ENCODE assay signal across 1 cellular context in the genomic region with DNA sequence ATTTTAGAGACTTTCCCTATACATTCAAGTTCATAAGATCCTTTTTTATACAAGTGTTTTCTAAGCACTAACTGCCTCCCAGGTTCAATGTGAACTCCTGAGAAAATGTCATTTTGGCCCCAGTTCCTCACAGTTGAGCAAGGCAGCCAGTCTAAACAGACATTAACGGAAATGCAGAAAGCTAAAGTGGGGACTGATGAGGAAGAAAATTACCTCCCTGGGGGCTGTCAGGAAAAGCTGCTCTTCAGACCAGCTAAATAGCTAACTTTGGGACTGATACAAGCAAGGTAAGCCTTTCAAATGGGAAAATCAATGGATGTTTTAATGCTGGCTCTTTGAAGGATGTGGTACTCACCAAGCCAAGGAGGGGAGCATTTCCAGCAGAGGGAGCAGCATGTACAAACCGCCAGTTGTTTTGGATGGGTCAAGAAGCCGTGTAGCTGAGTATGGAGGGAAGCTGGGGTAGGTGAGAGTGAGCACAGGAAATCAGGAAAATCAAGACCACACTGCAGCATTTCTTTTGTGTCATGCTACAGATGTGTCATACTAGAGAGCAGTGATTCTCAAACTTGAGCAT.
TF ChIP-seq lines count a peak whose summit lies in the region.

No MANE protein-coding gene starts in this region.

TF ChIP-seq in neural cell, 6 proteins besides CTCF, POLR2A, EP300 and RAD21 (continued from another document):
- TF ChIP-seq MXI1 (conservative IDR thresholded peaks at IDR 0.05; ENCODE audit: poor library complexity, severe bottlenecking) (peak; percentile 11), EZH2 (IDR thresholded peaks at IDR 0.05; ENCODE audit: borderline replicate concordance, insufficient read depth, low read length, poor library complexity, severe bottlenecking) (no peak)
